ENCODE assay signal across 1 cellular context in the genomic region with DNA sequence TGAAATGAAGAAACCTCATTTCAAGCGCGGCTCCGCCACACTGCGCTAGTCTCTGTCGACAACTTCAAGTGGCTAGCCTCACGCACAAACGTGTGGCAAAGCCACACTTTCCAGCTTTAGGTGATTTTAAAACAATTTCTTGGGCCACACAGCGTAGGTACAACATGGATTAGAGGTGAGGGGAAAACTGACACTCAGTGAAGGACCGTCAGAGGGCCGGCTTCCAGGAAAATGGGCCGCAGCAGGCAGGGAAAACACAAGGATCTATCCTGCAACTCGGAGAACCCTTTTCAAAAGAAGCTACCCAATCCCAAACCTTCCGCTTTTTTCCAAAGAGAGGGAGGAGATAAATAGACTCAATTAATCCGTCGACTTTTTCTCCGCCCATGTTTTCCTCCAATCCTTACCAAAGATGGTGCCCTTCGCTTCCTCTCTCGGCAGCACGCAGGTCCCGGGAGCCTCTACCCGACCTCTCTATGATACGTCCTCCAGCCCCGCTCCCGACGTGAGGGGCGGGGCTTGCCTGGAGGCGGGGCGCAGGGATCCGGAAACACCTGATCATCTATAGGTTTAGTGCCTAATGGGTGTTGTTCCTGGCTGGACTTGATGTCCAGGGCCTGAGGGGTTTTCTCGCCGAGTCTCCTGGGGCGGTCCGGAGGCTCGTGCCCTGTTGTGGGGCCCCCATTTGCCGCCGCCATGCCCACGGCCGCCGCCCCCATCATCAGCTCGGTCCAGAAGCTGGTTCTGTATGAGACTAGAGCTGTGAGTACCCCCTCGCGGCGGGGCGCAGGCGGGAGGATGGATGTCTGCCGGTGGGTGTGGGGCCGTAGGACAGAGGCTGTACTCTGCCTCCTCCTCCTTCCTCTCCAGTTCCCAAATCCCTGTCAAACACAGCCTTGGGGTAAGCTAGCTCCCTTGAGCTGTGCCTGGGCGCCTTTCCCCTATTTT.
A peak's percentile ranks its signal among the peaks of the same experiment; 100 is the strongest.
TF ChIP-seq lines count a peak whose summit lies in the region.

Gene AK9, minus strand, starts transcription at position 463 of the 948 bp plus-strand sequence. CDS start 15,457 bp downstream, outside the sequence.
Gene FIG4, plus strand, starts transcription at position 557 of the 948 bp plus-strand sequence. Its CDS starts 140 bp downstream, at position 697.

TF ChIP-seq in H1, 55 proteins besides CTCF, POLR2A, EP300 and RAD21 (continued from another document):
- TF ChIP-seq SP2 (IDR thresholded peaks at IDR 0.05; ENCODE audit: low read length) (peak; percentile 81; the same call in 1 of the 2 replicates), BACH1 (IDR thresholded peaks at IDR 0.05; ENCODE audit: low read length) (no peak), TCF12 (IDR thresholded peaks at IDR 0.05; ENCODE audit: low read depth, low read length) (no peak), HDAC2 (IDR thresholded peaks at IDR 0.05; ENCODE audit: borderline replicate concordance in 1 of 2, low read depth in 2 of 2, low read length in 2 of 2) (peak in 1 of 2 experiments; percentile 76; a peak in 1 of 4 replicates)
